8 cellular contexts compared by ENCODE assay signal in genomic region chr19:43820098-43820860, GRCh38. TPM values are rescaled to one million over a fixed set of nuclear protein-coding genes. Genes with fewer than 3 reads are reported as not detected.
A peak's percentile ranks its signal among the peaks of the same experiment; 100 is the strongest.
DNase-seq lines count a peak whose midpoint lies in the region; ATAC-seq and TF ChIP-seq lines count a peak whose summit lies in the region.

No MANE protein-coding gene starts in this region.

- H3K27me3 Mint-ChIP-seq in activated CD8-positive, alpha-beta T cell treated with anti-CD3 and anti-CD28 coated beads for 36 hours, result peaks cover 40% of the 10 kb centered on the region

- POLR2A ChIA-PET in activated CD8-positive, alpha-beta T cell treated with anti-CD3 and anti-CD28 coated beads for 36 hours (lab: Charles Lee), result interaction anchor here (0.7 kb wide), 1 partner anchor 135 kb away, joined by 3 read pairs; no protein-coding TSS in a partner anchor

- peaks cover 11% of the 10 kb centered on the region for H3K4me1 Mint-ChIP-seq in activated CD8-positive, alpha-beta T cell treated with anti-CD3 and anti-CD28 coated beads for 36 hours (ENCODE audit: low read depth)

- ATAC-seq in activated CD8-positive, alpha-beta T cell treated with anti-CD3 and anti-CD28 coated beads for 36 hours, result peak; percentile 71
- ATAC-seq in GM18505 (IDR thresholded peaks at IDR 0.05; ENCODE audit: unreplicated experiment), result no peak
- ATAC-seq in HG03565 (IDR thresholded peaks at IDR 0.05; ENCODE audit: unreplicated experiment), result no peak

- TF ChIP-seq POLR2A in esophagus muscularis mucosa (IDR thresholded peaks at IDR 0.05; ENCODE audit: low read depth) (no peak), GM18505 (IDR thresholded peaks at IDR 0.05; ENCODE audit: borderline replicate concordance, extremely low read depth, insufficient read depth, insufficient read length) (no peak)

- H3K9me3 Mint-ChIP-seq in activated CD8-positive, alpha-beta T cell treated with anti-CD3 and anti-CD28 coated beads for 36 hours, result peaks cover 9% of the 10 kb centered on the region

- intact Hi-C loops in activated CD8-positive, alpha-beta T cell treated with anti-CD3 and anti-CD28 coated beads for 36 hours (cut with micrococcal nuclease), result no loop called here
- intact Hi-C loops in esophagus muscularis mucosa (cut with DNase I), result no loop called here

- peaks cover 0 to 6% (median 0%) of the 10 kb centered on the region in 4 donors for H3K27me3 ChIP-seq in esophagus muscularis mucosa

- TF ChIP-seq EP300 in esophagus muscularis mucosa (IDR thresholded peaks at IDR 0.05), result no peak

- H3K4me3 Mint-ChIP-seq in activated CD8-positive, alpha-beta T cell treated with anti-CD3 and anti-CD28 coated beads for 36 hours, result peak overlapping the region; percentile 70

- H3K36me3 Mint-ChIP-seq in activated CD8-positive, alpha-beta T cell treated with anti-CD3 and anti-CD28 coated beads for 36 hours (ENCODE audit: low read depth), result peaks cover 5% of the 10 kb centered on the region

- peak overlapping the region; percentile 46 to 65 (median 50) for H3K4me3 ChIP-seq in esophagus muscularis mucosa

- H3K9me3 ChIP-seq in esophagus muscularis mucosa, result no peaks in the 10 kb centered on the region

- no peaks in the 10 kb centered on the region for H3K36me3 ChIP-seq in esophagus muscularis mucosa

- no peak overlapping the region for H3K27ac ChIP-seq in esophagus muscularis mucosa (replicated peaks in 1 of 4)

- peaks cover 5 to 11% (median 8%) of the 10 kb centered on the region in 4 donors for H3K4me1 ChIP-seq in esophagus muscularis mucosa

- H3K27ac Mint-ChIP-seq in activated CD8-positive, alpha-beta T cell treated with anti-CD3 and anti-CD28 coated beads for 36 hours, result peak overlapping the region; percentile 51

- DNase-seq in ELR (ENCODE audit: low read depth) (peak; percentile 59), esophagus muscularis mucosa (ENCODE audit: extremely low spot score) (no peak), nucleus accumbens (lab: John Stamatoyannopoulos, UW) (peak in 47 of 56 donors; percentile 8 to 76 (median 34))
- DNase-seq in activated CD8-positive, alpha-beta T cell treated with anti-CD3 and anti-CD28 coated beads for 36 hours, result peak; percentile 54
- DNase-seq in NK-92 treated with Interleukin-12 subunit alpha and Interleukin-12 subunit beta, amount 100 ng/mL, for 24 hours (lab: John Stamatoyannopoulos, UW), result no peak
- no peak for DNase-seq in effector CD8-positive, alpha-beta T cell (lab: John Stamatoyannopoulos, UW)

- WGBS in esophagus muscularis mucosa, result 25% methylated on average over 37 of the region's 47 CpGs

- CTCF ChIA-PET in activated CD8-positive, alpha-beta T cell treated with anti-CD3 and anti-CD28 coated beads for 36 hours (lab: Charles Lee), result interaction anchor here (0.8 to 1.7 kb wide), 5 partner anchors 9 to 152 kb away, joined by 3 to 6 read pairs (median 3); partner anchors contain the start of gene KCNN4

- TF ChIP-seq CTCF in activated CD8-positive, alpha-beta T cell treated with anti-CD3 and anti-CD28 coated beads for 36 hours (IDR thresholded peaks at IDR 0.05), result no peak
- TF ChIP-seq CTCF in esophagus muscularis mucosa (IDR thresholded peaks at IDR 0.05), result no peak

RNA-seq across cellular contexts. Expression of gene ZNF283, which starts 6.8 kb away (rescaled TPM):
- 1 to 10 TPM; 6.6 to 7.2 TPM for total RNA-seq in activated CD8-positive, alpha-beta T cell treated with anti-CD3 and anti-CD28 coated beads for 36 hours
- total RNA-seq in esophagus muscularis mucosa, result 10 to 100 TPM in 1 of 4 donors, 1 to 10 TPM in 3; 6.4 to 11.5 (median 7.5) TPM

RNA-seq across cellular contexts. Expression of gene LYPD5, which starts 18.0 kb away (rescaled TPM):
- total RNA-seq in activated CD8-positive, alpha-beta T cell treated with anti-CD3 and anti-CD28 coated beads for 36 hours, result under 1 TPM; 0.51 to 0.61 TPM
- total RNA-seq in esophagus muscularis mucosa, result 10 to 100 TPM in 1 of 4 donors, 1 to 10 TPM in 3; 2.8 to 12.0 (median 8.2) TPM

RNA-seq across cellular contexts. Expression of gene KCNN4, which starts 39.5 kb away (rescaled TPM):
- total RNA-seq in activated CD8-positive, alpha-beta T cell treated with anti-CD3 and anti-CD28 coated beads for 36 hours, result 10 to 100 TPM; 49.5 to 49.6 TPM
- total RNA-seq in esophagus muscularis mucosa, result 1 to 10 TPM; 1.7 to 6.7 (median 1.9) TPM

Comparison
In these comparisons a context has a peak if more than half of its experiments do, and no peak if none do; other contexts are left out.
1. DNase-seq: peak in ELR (single experiment), activated CD8-positive, alpha-beta T cell treated with anti-CD3 and anti-CD28 coated beads for 36 hours (single experiment) and nucleus accumbens (47 of 56); none in esophagus muscularis mucosa (single experiment), NK-92 treated with Interleukin-12 subunit alpha and Interleukin-12 subunit beta, amount 100 ng/mL, for 24 hours (single experiment) and effector CD8-positive, alpha-beta T cell (single experiment).
2. RNA of gene KCNN4, which starts 39.5 kb away (total RNA-seq): 49.5 to 49.6 TPM in activated CD8-positive, alpha-beta T cell treated with anti-CD3 and anti-CD28 coated beads for 36 hours; 1.7 to 6.7 TPM in esophagus muscularis mucosa; every median in the first group is over 4 times any median in the second.